In the genomic region with DNA sequence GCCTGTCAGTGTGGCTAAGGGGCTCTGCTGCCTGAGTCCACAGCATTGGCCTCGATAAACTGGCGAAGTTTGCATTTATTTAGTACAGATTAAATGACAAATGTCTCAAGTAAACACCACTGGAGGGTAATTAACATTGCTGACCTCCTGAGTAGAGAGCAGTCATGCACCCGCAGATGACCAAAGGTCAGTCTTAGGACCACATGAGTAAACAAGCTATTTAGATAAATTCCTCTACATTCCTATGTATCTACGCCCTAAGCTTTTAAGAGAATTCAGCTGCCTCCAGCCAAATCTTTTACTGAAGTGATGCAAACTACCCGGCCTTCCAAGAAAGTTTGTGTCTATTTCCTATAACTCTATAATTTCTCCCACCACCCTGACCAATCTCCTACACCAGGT, we compare ENCODE assay signal across 26 cellular contexts. TPM values are rescaled to one million over a fixed set of nuclear protein-coding genes. Genes with fewer than 3 reads are reported as not detected.
"Had no signal": no experiment of that assay in that cellular context is flagged by ENCODE, and none has a peak within 500 bp of the region (broad histone marks: within the 10 kb centered on the region; RNA-seq: fewer than 3 reads in every experiment).

No MANE protein-coding gene starts in this region.

- H3K36me3 ChIP-seq: ascending aorta, Peyer's patch had no signal

- H3K4me3 ChIP-seq: ascending aorta, body of pancreas, Peyer's patch had no signal

- H3K27me3 ChIP-seq: ascending aorta, body of pancreas, Peyer's patch had no signal

- DNase-seq: activated CD4-positive, alpha-beta T cell treated with anti-CD3 and anti-CD28 coated beads for 1 hour; activated CD4-positive, alpha-beta T cell treated with anti-CD3 and anti-CD28 coated beads, Interleukin-2, amount 10 ng/mL, durations not matched to agents 24 days and 14 days; activated CD4-positive, alpha-beta T cell treated with anti-CD3 and anti-CD28 coated beads, Interleukin-2, amount 50 U/mL, for 48 hours; activated CD8-positive, alpha-beta memory T cell treated with anti-CD3 and anti-CD28 coated beads, Interleukin-2, amount 10 ng/mL, durations not matched to agents 7 days and 5 days; activated effector memory CD4-positive, alpha-beta T cell treated with Interleukin-2 at 50 U/mL for 16 hours; activated naive CD4-positive, alpha-beta T cell; activated T-cell treated with anti-CD3 and anti-CD28 coated beads, Interleukin-2, amount 50 U/mL, for 24 hours; body of pancreas; central memory CD4-positive, alpha-beta T cell; Kasumi-1; MV-4-11; NCI-H1092 treated with DMSO at 0.1 percent for 48 hours; NCI-H1436; NCI-H1694 treated with DMSO at 0.1 percent for 48 hours; NCI-H2029 treated with DMSO at 0.1 percent for 48 hours; NCI-H345; NCI-H510A; NCI-H69; NK-92 treated with Interleukin-12 subunit alpha and Interleukin-12 subunit beta, amount 100 ng/mL, for 24 hours; Peyer's patch; Right ventricle myocardium superior had no signal

- H3K4me1 ChIP-seq: ascending aorta, body of pancreas, Peyer's patch had no signal

- FAIRE-seq: bronchial epithelial cell had no signal

- ATAC-seq: activated CD8-positive, alpha-beta memory T cell treated with anti-CD3 and anti-CD28 coated beads, Interleukin-2, amount 10 ng/mL, durations not matched to agents 7 days and 5 days; body of pancreas; WTC11 had no signal

- H3K27ac ChIP-seq: ascending aorta, body of pancreas, Peyer's patch, RWPE1 had no signal

RNA-seq across cellular contexts. Expression of a gene that starts 22.9 kb away (rescaled TPM):
- total RNA-seq: ascending aorta, body of pancreas, bronchial epithelial cell, Peyer's patch, Right ventricle myocardium superior, SK-MEL-5 had no signal

RNA-seq across cellular contexts. Expression of a gene that starts 37.2 kb away (rescaled TPM):
- total RNA-seq: ascending aorta had no signal
